ENCODE assay signal across 8 cellular contexts in genomic region chr2:152036611-152037469, GRCh38.
DNase-seq lines count a peak whose midpoint lies in the region; ATAC-seq and TF ChIP-seq lines count a peak whose summit lies in the region.

No MANE protein-coding gene starts in this region.

- H3K27me3 ChIP-seq in BE2C: no peaks in the 10 kb centered on the region

- H3K4me1 Mint-ChIP-seq in activated CD4-positive, alpha-beta T cell treated with anti-CD3 and anti-CD28 coated beads, Interleukin-2, amount 10 ng/mL, durations not matched to agents 7 days and 5 days: no peaks in the 10 kb centered on the region

- POLR2A ChIA-PET in activated CD4-positive, alpha-beta T cell treated with anti-CD3 and anti-CD28 coated beads, Interleukin-2, amount 10 ng/mL, durations not matched to agents 7 days and 5 days (lab: Charles Lee): no interaction called here

- H3K4me3 Mint-ChIP-seq in activated CD4-positive, alpha-beta T cell treated with anti-CD3 and anti-CD28 coated beads, Interleukin-2, amount 10 ng/mL, durations not matched to agents 7 days and 5 days: no peak overlapping the region

- H3K36me3 ChIP-seq in BE2C: no peaks in the 10 kb centered on the region

- no peaks in the 10 kb centered on the region for H3K27me3 Mint-ChIP-seq in activated CD4-positive, alpha-beta T cell treated with anti-CD3 and anti-CD28 coated beads, Interleukin-2, amount 10 ng/mL, durations not matched to agents 7 days and 5 days

- no peaks in the 10 kb centered on the region for H3K36me3 Mint-ChIP-seq in activated CD4-positive, alpha-beta T cell treated with anti-CD3 and anti-CD28 coated beads, Interleukin-2, amount 10 ng/mL, durations not matched to agents 7 days and 5 days (ENCODE audit: low read depth)

- peak; percentile 53 for DNase-seq in BE2C
- peak; percentile 58 for DNase-seq in NCI-H345 treated with DMSO at 0.1 percent for 48 hours (lab: John Stamatoyannopoulos, UW; ENCODE audit: unreplicated experiment)
- DNase-seq in activated CD4-positive, alpha-beta T cell treated with anti-CD3 and anti-CD28 coated beads, Interleukin-2, amount 10 ng/mL, durations not matched to agents 7 days and 5 days: peak; percentile 67
- DNase-seq in effector CD4-positive, alpha-beta T cell: peak; percentile 33
- peak; percentile 82 for DNase-seq in midbrain (lab: John Stamatoyannopoulos, UW)
- DNase-seq in stimulated activated CD8-positive, alpha-beta memory T cell treated with anti-CD3 and anti-CD28 coated beads, Interleukin-4, amount 100 ng/mL, for 48 hours: peak; percentile 66

- H3K4me1 ChIP-seq in BE2C: no peaks in the 10 kb centered on the region

- H3K4me3 ChIP-seq in BE2C (ENCODE audit: low read depth, low read length): no peak overlapping the region

- CTCF ChIA-PET in activated CD4-positive, alpha-beta T cell treated with anti-CD3 and anti-CD28 coated beads, Interleukin-2, amount 10 ng/mL, durations not matched to agents 7 days and 5 days (lab: Charles Lee): interaction anchor here (0.6 to 2.8 kb wide), 3 partner anchors 11 to 73 kb away, joined by 3 to 14 read pairs (median 4); no protein-coding TSS in a partner anchor

- no peak overlapping the region for H3K27ac Mint-ChIP-seq in activated CD4-positive, alpha-beta T cell treated with anti-CD3 and anti-CD28 coated beads, Interleukin-2, amount 10 ng/mL, durations not matched to agents 7 days and 5 days

- peak; percentile 74 for TF ChIP-seq CTCF in BE2C (IDR thresholded peaks at IDR 0.05; ENCODE audit: low read depth, low read length)

- no peaks in the 10 kb centered on the region for H3K9me3 Mint-ChIP-seq in activated CD4-positive, alpha-beta T cell treated with anti-CD3 and anti-CD28 coated beads, Interleukin-2, amount 10 ng/mL, durations not matched to agents 7 days and 5 days

- H3K9me3 ChIP-seq in BE2C: no peaks in the 10 kb centered on the region

- ATAC-seq in GM18870 (IDR thresholded peaks at IDR 0.05; ENCODE audit: unreplicated experiment): peak; percentile 83
- ATAC-seq in HG03139 (IDR thresholded peaks at IDR 0.05; ENCODE audit: unreplicated experiment): peak; percentile 85
